ENCODE assay signal across 16 cellular contexts in the genomic region with DNA sequence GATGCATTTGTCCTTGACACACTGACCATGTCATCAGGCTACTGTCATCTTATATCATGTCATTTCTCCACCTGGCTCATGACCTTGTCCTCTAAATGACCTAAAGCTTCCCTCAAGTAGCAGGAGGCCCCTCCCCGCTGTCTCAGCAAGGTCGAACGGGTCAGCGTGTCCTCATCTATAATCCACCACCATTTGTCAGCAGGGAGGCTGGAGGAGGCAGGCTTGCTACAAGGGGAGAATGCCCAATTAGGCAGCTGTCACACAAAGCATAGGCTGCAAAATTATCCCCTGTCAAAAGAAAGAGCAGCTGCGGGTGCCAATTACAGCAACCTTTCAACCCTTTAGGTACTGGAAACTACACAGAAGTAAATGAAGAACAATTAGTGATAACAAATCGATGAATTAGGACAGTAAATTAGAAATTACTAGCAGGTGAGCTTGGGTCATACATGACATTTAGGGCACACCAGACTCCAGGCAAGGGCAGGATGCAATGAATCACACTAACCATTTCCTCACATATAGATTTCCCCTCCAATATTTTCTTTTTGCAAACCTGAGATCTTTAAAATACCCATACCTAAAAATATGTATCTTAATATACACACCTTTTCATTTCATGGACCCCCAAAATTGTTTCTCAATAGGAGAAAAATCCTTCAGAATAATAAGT.
DNase-seq lines count a peak whose midpoint lies in the region; ATAC-seq and TF ChIP-seq lines count a peak whose summit lies in the region.
"Had no signal": no experiment of that assay in that cellular context is flagged by ENCODE, and none has a peak within 500 bp of the region (broad histone marks: within the 10 kb centered on the region; RNA-seq: fewer than 3 reads in every experiment).

No MANE protein-coding gene starts in this region.

- no TSS peak for BruUV-seq in PC-9 (replicated peaks; lab: Mats Ljungman, UMichigan)

- no peaks in the 10 kb centered on the region for H3K9me3 ChIP-seq in HEK293 (ENCODE audit: control insufficient read depth, insufficient read depth, low read depth, low read length)
- H3K9me3 ChIP-seq in adrenal gland (replicated peaks in 1 of 3) = no peaks in the 10 kb centered on the region
- H3K9me3 ChIP-seq in neural progenitor cell (ENCODE audit: low read depth) = no peaks in the 10 kb centered on the region
- H3K9me3 ChIP-seq in PC-9 (ENCODE audit: insufficient read depth, low read depth) = no peaks in the 10 kb centered on the region
- H3K9me3 ChIP-seq: colonic mucosa had no signal

- ATAC-seq in HG03571 (IDR thresholded peaks at IDR 0.05; ENCODE audit: unreplicated experiment) = no peak

- H2AFZ ChIP-seq in neural progenitor cell (replicated peaks) (no peak overlapping the region), PC-9 (no peak overlapping the region)

- H3K4me2 ChIP-seq in neural progenitor cell (no peak overlapping the region), PC-9 (no peak overlapping the region)
- H3K4me2 ChIP-seq: KMS-11 had no signal

- no peaks in the 10 kb centered on the region for H3F3A ChIP-seq in neural progenitor cell (ENCODE audit: low read depth)
- peaks cover 2% of the 10 kb centered on the region; the same call in 1 of the 2 replicates for H3F3A ChIP-seq in PC-9 (ENCODE audit: insufficient read depth, low read depth)

- H3K27ac ChIP-seq in HEK293 (ENCODE audit: extremely low read depth, low read depth, low read length) (no peak overlapping the region), adrenal gland (no peak overlapping the region), neural progenitor cell (no peak overlapping the region), PC-9 (no peak overlapping the region)
- H3K27ac ChIP-seq: BLaER1 treated with 17β-estradiol and CSF1 and Interleukin-3, amounts not matched to agents 10 nM and 100 nM; colonic mucosa; KMS-11 had no signal

- intact Hi-C loops in adrenal gland (cut with DNase I) (loop anchor here in 1 of 2 donors (5.0 kb wide), 1 partner anchor 59 kb away; the partner anchor contains the start of gene NRIP1), PC-9 (cut with micrococcal nuclease; ENCODE audit: unreplicated experiment) (no loop called here)

- peak overlapping the region; percentile 64 for H3K4me3 Mint-ChIP-seq in neural progenitor cell
- H3K4me3 Mint-ChIP-seq: activated CD4-positive, alpha-beta memory T cell treated with anti-CD3 and anti-CD28 coated beads for 36 hours; activated naive CD4-positive, alpha-beta T cell treated with anti-CD3 and anti-CD28 coated beads, Interleukin-2, amount 10 ng/mL, durations not matched to agents 7 days and 5 days had no signal

- H3K27me3 ChIP-seq in adrenal gland (no peaks in the 10 kb centered on the region), neural progenitor cell (peaks cover 61% of the 10 kb centered on the region), PC-9 (ENCODE audit: insufficient read depth, low read depth) (no peaks in the 10 kb centered on the region)
- H3K27me3 ChIP-seq: BLaER1 treated with 17β-estradiol and CSF1 and Interleukin-3, amounts not matched to agents 10 nM and 100 nM; colonic mucosa had no signal

- H3K4me3 ChIP-seq in HEK293 (ENCODE audit: low read depth, low read length) = no peak overlapping the region
- H3K4me3 ChIP-seq in adrenal gland = no peak overlapping the region
- no peak overlapping the region for H3K4me3 ChIP-seq in neural progenitor cell
- no peak overlapping the region for H3K4me3 ChIP-seq in PC-9
- H3K4me3 ChIP-seq: BLaER1 treated with 17β-estradiol and CSF1 and Interleukin-3, amounts not matched to agents 10 nM and 100 nM; colonic mucosa had no signal

- no peak for TF ChIP-seq POLR2A in adrenal gland (IDR thresholded peaks at IDR 0.05)

- H3K9ac ChIP-seq in neural progenitor cell = no peak overlapping the region
- H3K9ac ChIP-seq: BLaER1 treated with 17β-estradiol and CSF1 and Interleukin-3, amounts not matched to agents 10 nM and 100 nM; KMS-11 had no signal

- 35 to 42% (median 42%) methylated on average over 6 of the region's 6 CpGs for WGBS in adrenal gland, 4 donors

- POLR2A ChIA-PET in HEK293 (lab: Yijun Ruan, JAX) = no interaction called here
- POLR2A ChIA-PET in PC-9 (lab: Charles Lee; ENCODE audit: unreplicated experiment) = no interaction called here

- no peak overlapping the region for H3K27ac Mint-ChIP-seq in neural progenitor cell
- H3K27ac Mint-ChIP-seq: activated CD4-positive, alpha-beta memory T cell treated with anti-CD3 and anti-CD28 coated beads for 36 hours had no signal

- no peaks in the 10 kb centered on the region for H3K9me2 ChIP-seq in PC-9 (ENCODE audit: insufficient read depth)

- H3K79me2 ChIP-seq in neural progenitor cell (ENCODE audit: low read depth) (peaks cover 84% of the 10 kb centered on the region), PC-9 (ENCODE audit: low read depth) (peaks cover 100% of the 10 kb centered on the region)

- CTCF ChIA-PET in HEK293 (lab: Yijun Ruan, JAX) = no interaction called here
- CTCF ChIA-PET in PC-9 (lab: Charles Lee) = no interaction called here

- H3K27me3 Mint-ChIP-seq in neural progenitor cell (ENCODE audit: insufficient read depth, low read depth) = no peaks in the 10 kb centered on the region
- H3K27me3 Mint-ChIP-seq: activated CD4-positive, alpha-beta memory T cell treated with anti-CD3 and anti-CD28 coated beads for 36 hours; activated naive CD4-positive, alpha-beta T cell treated with anti-CD3 and anti-CD28 coated beads, Interleukin-2, amount 10 ng/mL, durations not matched to agents 7 days and 5 days had no signal

- H3K9me3 Mint-ChIP-seq in neural progenitor cell = peaks cover 16% of the 10 kb centered on the region
- H3K9me3 Mint-ChIP-seq: activated CD4-positive, alpha-beta memory T cell treated with anti-CD3 and anti-CD28 coated beads for 36 hours; activated naive CD4-positive, alpha-beta T cell treated with anti-CD3 and anti-CD28 coated beads, Interleukin-2, amount 10 ng/mL, durations not matched to agents 7 days and 5 days had no signal

- peaks cover 27% of the 10 kb centered on the region for H3K36me3 Mint-ChIP-seq in neural progenitor cell
- H3K36me3 Mint-ChIP-seq: activated CD4-positive, alpha-beta memory T cell treated with anti-CD3 and anti-CD28 coated beads for 36 hours had no signal

- TF ChIP-seq CTCF in HEK293 (tag by site-specific recombination; IDR thresholded peaks at IDR 0.05) (no peak), adrenal gland (IDR thresholded peaks at IDR 0.05) (no peak), neural progenitor cell (IDR thresholded peaks at IDR 0.05) (no peak), PC-9 (conservative IDR thresholded peaks at IDR 0.05) (no peak)

- peaks cover 100% of the 10 kb centered on the region for H4K20me1 ChIP-seq in neural progenitor cell (ENCODE audit: low read depth)
- H4K20me1 ChIP-seq in PC-9 (ENCODE audit: insufficient read depth) = peaks cover 9% of the 10 kb centered on the region; the same call in 1 of the 2 replicates

- H3K4me1 ChIP-seq in HEK293 (ENCODE audit: control insufficient read depth, insufficient read depth, low read length) (peaks cover 45% of the 10 kb centered on the region), adrenal gland (replicated peaks in 1 of 2) (peaks cover 26 to 66% of the 10 kb centered on the region in 2 donors), neural progenitor cell (peaks cover 15% of the 10 kb centered on the region), PC-9 (replicated peaks; ENCODE audit: insufficient read depth) (peaks cover 20% of the 10 kb centered on the region)

- DNase-seq in NCI-H146 treated with DMSO at 0.1 percent for 48 hours (lab: John Stamatoyannopoulos, UW; ENCODE audit: unreplicated experiment) (peak; percentile 93), adrenal gland (peak in 6 of 7 donors; percentile 28 to 59 (median 48)), neural progenitor cell (ENCODE audit: low spot score) (peak; percentile 66), HK-2 (ENCODE audit: unreplicated experiment) (no peak), PC-9 (no peak)
- no peak for DNase-seq in activated effector memory CD4-positive, alpha-beta T cell treated with Interleukin-2 at 50 U/mL for 16 hours
- DNase-seq: activated CD4-positive, alpha-beta memory T cell treated with anti-CD3 and anti-CD28 coated beads for 36 hours; activated naive CD4-positive, alpha-beta T cell treated with anti-CD3 and anti-CD28 coated beads, Interleukin-2, amount 10 ng/mL, durations not matched to agents 7 days and 5 days; colonic mucosa; EL; NCI-H2227 treated with DMSO at 0.1 percent for 48 hours; stimulated activated naive CD4-positive, alpha-beta T cell treated with Interleukin-2 at 50 U/mL for 16 hours had no signal

- peaks cover 71% of the 10 kb centered on the region for H3K4me1 Mint-ChIP-seq in neural progenitor cell

- no peaks in the 10 kb centered on the region for H3K36me3 ChIP-seq in HEK293 (ENCODE audit: control insufficient read depth in 2 of 2, insufficient read depth in 1 of 2, low read length in 2 of 2)
- no peaks in the 10 kb centered on the region for H3K36me3 ChIP-seq in adrenal gland (replicated peaks in 1 of 2)
- H3K36me3 ChIP-seq in neural progenitor cell = no peaks in the 10 kb centered on the region
- peaks cover 16% of the 10 kb centered on the region; the same call in 1 of the 2 replicates for H3K36me3 ChIP-seq in PC-9 (ENCODE audit: low read depth)
- H3K36me3 ChIP-seq: colonic mucosa had no signal

TF ChIP-seq in HEK293, 187 proteins besides CTCF, POLR2A, EP300 and RAD21:
- TF ChIP-seq FEZF1 (tag by site-specific recombination; IDR thresholded peaks at IDR 0.05) (peak; percentile 52), ZNF155 (tag by site-specific recombination; IDR thresholded peaks at IDR 0.05) (no peak), SP7 (tag by site-specific recombination; IDR thresholded peaks at IDR 0.05) (peak; percentile 93), ZNF76 (tag by site-specific recombination; IDR thresholded peaks at IDR 0.05; ENCODE audit: borderline replicate concordance, low read depth) (no peak), ZIC2 (tag by site-specific recombination; IDR thresholded peaks at IDR 0.05) (peak; percentile 59)

Comparison
In these comparisons a context has a peak if more than half of its experiments do, and no peak if none do; other contexts are left out.
1. DNase-seq: peak in NCI-H146 treated with DMSO at 0.1 percent for 48 hours (single experiment), adrenal gland (6 of 7) and neural progenitor cell (single experiment); none in activated effector memory CD4-positive, alpha-beta T cell treated with Interleukin-2 at 50 U/mL for 16 hours (single experiment), HK-2 (single experiment) and PC-9 (0 of 2).